ENCODE assay signal across 1 cellular context in genomic region chr17:4574448-4575045, GRCh38.
TF ChIP-seq lines count a peak whose summit lies in the region.

No MANE protein-coding gene starts in this region.

TF ChIP-seq in HepG2, 621 proteins besides CTCF, POLR2A, EP300 and RAD21:
- peak; percentile 86 for TF ChIP-seq ZMYM3 (CRISPR knock-in tag; IDR thresholded peaks at IDR 0.05)
- peak; percentile 93 for TF ChIP-seq ZNF629 (CRISPR knock-in tag; conservative IDR thresholded peaks at IDR 0.05)
- TF ChIP-seq ZSCAN21 (CRISPR knock-in tag; IDR thresholded peaks at IDR 0.05; ENCODE audit: borderline replicate concordance): no peak
